ENCODE assay signal across 16 cellular contexts in genomic region chr15:60110909-60111308, GRCh38.
DNase-seq lines count a peak whose midpoint lies in the region; ATAC-seq and FAIRE-seq lines count a peak whose summit lies in the region.
"Had no signal": no experiment of that assay in that cellular context is flagged by ENCODE, and none has a peak within 500 bp of the region (broad histone marks: within the 10 kb centered on the region; RNA-seq: fewer than 3 reads in every experiment).

No MANE protein-coding gene starts in this region.

- H3K9me3 Mint-ChIP-seq in activated T-cell treated with anti-CD3 and anti-CD28 coated beads, Interleukin-2, amount 50 U/mL, for 4 hours, result no peaks in the 10 kb centered on the region
- H3K9me3 Mint-ChIP-seq in activated CD4-positive, alpha-beta memory T cell treated with anti-CD3 and anti-CD28 coated beads, Interleukin-2, amount 10 ng/mL, durations not matched to agents 7 days and 5 days, result peaks cover 6% of the 10 kb centered on the region

- POLR2A ChIA-PET in activated CD4-positive, alpha-beta memory T cell treated with anti-CD3 and anti-CD28 coated beads, Interleukin-2, amount 10 ng/mL, durations not matched to agents 7 days and 5 days (lab: Charles Lee), result no interaction called here

- ATAC-seq in activated T-cell treated with anti-CD3 and anti-CD28 coated beads, Interleukin-2, amount 50 U/mL, for 4 hours, result peak; percentile 48 to 66
- peak; percentile 46 for ATAC-seq in stimulated activated naive CD8-positive, alpha-beta T cell treated with anti-CD3 and anti-CD28 coated beads, Interleukin-15, Interleukin-2, amounts not matched to agents 100 U/mL and 50 U/mL, for 24 hours

- peaks cover 11% of the 10 kb centered on the region for H3K4me1 Mint-ChIP-seq in activated T-cell treated with anti-CD3 and anti-CD28 coated beads, Interleukin-2, amount 50 U/mL, for 4 hours (ENCODE audit: low read depth)
- H3K4me1 Mint-ChIP-seq in activated CD4-positive, alpha-beta memory T cell treated with anti-CD3 and anti-CD28 coated beads, Interleukin-2, amount 10 ng/mL, durations not matched to agents 7 days and 5 days, result peaks cover 29% of the 10 kb centered on the region

- H3K4me3 Mint-ChIP-seq in activated T-cell treated with anti-CD3 and anti-CD28 coated beads, Interleukin-2, amount 50 U/mL, for 4 hours, result no peak overlapping the region
- H3K4me3 Mint-ChIP-seq in activated CD4-positive, alpha-beta memory T cell treated with anti-CD3 and anti-CD28 coated beads, Interleukin-2, amount 10 ng/mL, durations not matched to agents 7 days and 5 days, result no peak overlapping the region
- H3K4me3 Mint-ChIP-seq: CD4-positive, alpha-beta memory T cell had no signal

- DNase-seq in activated T-cell treated with anti-CD3 and anti-CD28 coated beads, Interleukin-2, amount 50 U/mL, for 4 hours, result no peak
- DNase-seq in activated T-cell treated with anti-CD3 and anti-CD28 coated beads for 4 hours (no peak), GM18507 (ENCODE audit: extremely low spot score, insufficient read length, low read depth) (no peak), DMS153 treated with DMSO at 0.1 percent for 48 hours (lab: John Stamatoyannopoulos, UW; ENCODE audit: unreplicated experiment) (no peak), NCI-H446 (lab: John Stamatoyannopoulos, UW) (no peak), head of caudate nucleus (no peak)
- no peak for DNase-seq in activated CD4-positive, alpha-beta memory T cell treated with anti-CD3 and anti-CD28 coated beads, Interleukin-2, amount 10 ng/mL, durations not matched to agents 7 days and 5 days
- DNase-seq in stimulated activated naive CD8-positive, alpha-beta T cell treated with anti-CD3 and anti-CD28 coated beads, Interleukin-15, Interleukin-2, amounts not matched to agents 100 U/mL and 50 U/mL, for 24 hours, result no peak
- DNase-seq: Calu3; CD4-positive, alpha-beta memory T cell; DMS53; MV-4-11; NCI-H1694 treated with DMSO at 0.1 percent for 48 hours; NCI-H510A; NCI-H748 treated with DMSO at 0.1 percent for 48 hours; SHP77 had no signal

- H3K27me3 Mint-ChIP-seq in activated T-cell treated with anti-CD3 and anti-CD28 coated beads, Interleukin-2, amount 50 U/mL, for 4 hours (ENCODE audit: low read depth), result no peaks in the 10 kb centered on the region
- peaks cover 1% of the 10 kb centered on the region for H3K27me3 Mint-ChIP-seq in activated CD4-positive, alpha-beta memory T cell treated with anti-CD3 and anti-CD28 coated beads, Interleukin-2, amount 10 ng/mL, durations not matched to agents 7 days and 5 days

- CTCF ChIA-PET in activated CD4-positive, alpha-beta memory T cell treated with anti-CD3 and anti-CD28 coated beads, Interleukin-2, amount 10 ng/mL, durations not matched to agents 7 days and 5 days (lab: Charles Lee), result no interaction called here

- intact Hi-C loops in head of caudate nucleus (cut with DNase I), result no loop called here

- peak overlapping the region; percentile 68 for H3K27ac Mint-ChIP-seq in activated CD4-positive, alpha-beta memory T cell treated with anti-CD3 and anti-CD28 coated beads, Interleukin-2, amount 10 ng/mL, durations not matched to agents 7 days and 5 days
- H3K27ac Mint-ChIP-seq: CD4-positive, alpha-beta memory T cell had no signal

- peak; percentile 42 for FAIRE-seq in GM18507 (lab: Jason Lieb, UNC)

- no peaks in the 10 kb centered on the region for H3K36me3 Mint-ChIP-seq in activated T-cell treated with anti-CD3 and anti-CD28 coated beads, Interleukin-2, amount 50 U/mL, for 4 hours (ENCODE audit: insufficient read depth)
- peaks cover 17% of the 10 kb centered on the region for H3K36me3 Mint-ChIP-seq in activated CD4-positive, alpha-beta memory T cell treated with anti-CD3 and anti-CD28 coated beads, Interleukin-2, amount 10 ng/mL, durations not matched to agents 7 days and 5 days (ENCODE audit: low read depth)
- H3K36me3 Mint-ChIP-seq: CD4-positive, alpha-beta memory T cell had no signal
